8 cellular contexts compared by ENCODE assay signal in genomic region chr12:93502802-93503623, GRCh38. TPM values are rescaled to one million over a fixed set of nuclear protein-coding genes. Genes with fewer than 3 reads are reported as not detected.
A peak's percentile ranks its signal among the peaks of the same experiment; 100 is the strongest.
DNase-seq lines count a peak whose midpoint lies in the region; ATAC-seq, FAIRE-seq and TF ChIP-seq lines count a peak whose summit lies in the region.

No MANE protein-coding gene starts in this region.

- no peaks in the 10 kb centered on the region for H3K9me3 ChIP-seq in keratinocyte (ENCODE audit: control insufficient read depth, low read depth, low read length)

- no peaks in the 10 kb centered on the region for H3K9me1 ChIP-seq in keratinocyte (ENCODE audit: control insufficient read depth, extremely low read depth, insufficient read depth, low read length)

- no peak overlapping the region for H3K27ac ChIP-seq in keratinocyte (ENCODE audit: control insufficient read depth, insufficient read depth, low read length)

- no peaks in the 10 kb centered on the region for H3K79me2 ChIP-seq in keratinocyte (ENCODE audit: control insufficient read depth, insufficient read depth, low read length)

- no peak overlapping the region for H3K4me2 ChIP-seq in keratinocyte (ENCODE audit: control insufficient read depth, extremely low read depth, insufficient read depth, low read depth, low read length)

- no peak for TF ChIP-seq EP300 in Ishikawa (IDR thresholded peaks at IDR 0.05; ENCODE audit: borderline replicate concordance)

- ATAC-seq in GM19328 (IDR thresholded peaks at IDR 0.05; ENCODE audit: unreplicated experiment) = no peak
- no peak for ATAC-seq in GM19035 (IDR thresholded peaks at IDR 0.05; ENCODE audit: unreplicated experiment)

- H3K4me1 ChIP-seq in keratinocyte (ENCODE audit: control insufficient read depth, extremely low read depth, insufficient read depth, low read length) = no peaks in the 10 kb centered on the region

- H3K27me3 ChIP-seq in keratinocyte (ENCODE audit: control insufficient read depth, extremely low read depth, insufficient read depth, low read length) = no peaks in the 10 kb centered on the region

- no peak overlapping the region for H3K9ac ChIP-seq in keratinocyte (ENCODE audit: control insufficient read depth, extremely low read depth, insufficient read depth, low read length)

- FAIRE-seq in keratinocyte (lab: Jason Lieb, UNC) = no peak

- peak; percentile 36 to 62 (median 60) for TF ChIP-seq CTCF in keratinocyte (optimal IDR thresholded peaks at IDR 0.05 in 1 of 3, IDR thresholded peaks at IDR 0.05 in 1 of 3, conservative IDR thresholded peaks at IDR 0.05 in 1 of 3; ENCODE audit: extremely low read depth in 1 of 3, insufficient read depth in 2 of 3, low read length in 3 of 3)

- H3K4me3 ChIP-seq in keratinocyte (ENCODE audit: control insufficient read depth in 2 of 3, extremely low read depth in 1 of 3, insufficient read depth in 2 of 3, low read depth in 1 of 3, low read length in 3 of 3) = no peak overlapping the region

- DNase-seq in COR-L47 (lab: John Stamatoyannopoulos, UW) (peak; percentile 32), T follicular helper cell (ENCODE audit: low read depth) (peak; percentile 46), amniotic epithelial cell (ENCODE audit: low read depth) (peak; percentile 49), keratinocyte (ENCODE audit: low read depth, low spot score) (no peak)
- peak; percentile 25 to 39 for DNase-seq in stimulated activated CD4-positive, alpha-beta T cell treated with anti-CD3 and anti-CD28 coated beads, Interleukin-4, amount 100 ng/mL, for 48 hours (ENCODE audit: low read depth in 2 of 2)

- peak; percentile 69 for TF ChIP-seq RAD21 in Ishikawa (IDR thresholded peaks at IDR 0.05; ENCODE audit: low read depth)

- H2AFZ ChIP-seq in keratinocyte (ENCODE audit: control insufficient read depth, low read length) = no peak overlapping the region

- no peaks in the 10 kb centered on the region for H4K20me1 ChIP-seq in keratinocyte (ENCODE audit: control insufficient read depth, extremely low read depth, insufficient read depth, low read length)

- H3K36me3 ChIP-seq in keratinocyte (ENCODE audit: control insufficient read depth in 2 of 2, extremely low read depth in 1 of 2, insufficient read depth in 2 of 2, low read length in 2 of 2) = peaks cover 3 to 5% of the 10 kb centered on the region in 2 experiments

- dilution Hi-C loops in keratinocyte (cut with MboI; ENCODE audit: extremely low pct_ligation_motif_present, low sequenced_read_pairs) = no loop called here

TF ChIP-seq in Ishikawa, 13 proteins besides CTCF, POLR2A, EP300 and RAD21:
- TF ChIP-seq USF1 (IDR thresholded peaks at IDR 0.05) = no peak
- TF ChIP-seq TEAD4 (IDR thresholded peaks at IDR 0.05) = no peak
- TF ChIP-seq CREB1 (IDR thresholded peaks at IDR 0.05; ENCODE audit: low read depth) = no peak
- no peak for TF ChIP-seq MAX (IDR thresholded peaks at IDR 0.05)
- TF ChIP-seq EGR1 (IDR thresholded peaks at IDR 0.05) = no peak
- TF ChIP-seq CEBPB (IDR thresholded peaks at IDR 0.05) = no peak
- no peak for TF ChIP-seq YY1 (IDR thresholded peaks at IDR 0.05; ENCODE audit: low read depth)
- TF ChIP-seq TCF12 (IDR thresholded peaks at IDR 0.05; ENCODE audit: low read depth) = no peak
- TF ChIP-seq FOXM1 (IDR thresholded peaks at IDR 0.05; ENCODE audit: borderline replicate concordance, low read depth) = no peak
- no peak for TF ChIP-seq TAF1 (IDR thresholded peaks at IDR 0.05; ENCODE audit: low read depth)
- no peak for TF ChIP-seq ZBTB7A (IDR thresholded peaks at IDR 0.05; ENCODE audit: low read depth)
- no peak for TF ChIP-seq REST (IDR thresholded peaks at IDR 0.05; ENCODE audit: low read depth)
- no peak for TF ChIP-seq NFIC (IDR thresholded peaks at IDR 0.05)
TF ChIP-seq in Ishikawa: peak in this region for 0.

RNA-seq across cellular contexts. Expression of gene MRPL42, which starts 35.7 kb away (rescaled TPM):
- polyA plus RNA-seq in keratinocyte = 55.3 to 110 TPM (median 72.1 TPM) in 3 replicates
- polyA plus RNA-seq in keratinocyte (2011; ENCODE audit: low read depth) = 47.4 TPM
- 67.5 and 153 TPM in 2 replicates for polyA plus RNA-seq in keratinocyte (2011; cell fraction: cytosol; rRNA removed)
- 49.5 and 60.5 TPM in 2 replicates for polyA plus RNA-seq in keratinocyte (2011; cell fraction: nucleus; rRNA removed)
- 42.9 and 61.9 TPM in 2 replicates for polyA plus RNA-seq in keratinocyte (2012; ENCODE audit: low replicate concordance)
- 5.5 to 94.2 TPM (median 38.6 TPM) in 3 replicates for polyA minus RNA-seq in keratinocyte
- 21.7 TPM for polyA minus RNA-seq in keratinocyte (2011; cell fraction: cytosol; rRNA and poly(A)+ RNA removed)
- 13.0 and 28.1 TPM in 2 replicates for polyA minus RNA-seq in keratinocyte (2011; cell fraction: nucleus; rRNA and poly(A)+ RNA removed)
